In the genomic region with DNA sequence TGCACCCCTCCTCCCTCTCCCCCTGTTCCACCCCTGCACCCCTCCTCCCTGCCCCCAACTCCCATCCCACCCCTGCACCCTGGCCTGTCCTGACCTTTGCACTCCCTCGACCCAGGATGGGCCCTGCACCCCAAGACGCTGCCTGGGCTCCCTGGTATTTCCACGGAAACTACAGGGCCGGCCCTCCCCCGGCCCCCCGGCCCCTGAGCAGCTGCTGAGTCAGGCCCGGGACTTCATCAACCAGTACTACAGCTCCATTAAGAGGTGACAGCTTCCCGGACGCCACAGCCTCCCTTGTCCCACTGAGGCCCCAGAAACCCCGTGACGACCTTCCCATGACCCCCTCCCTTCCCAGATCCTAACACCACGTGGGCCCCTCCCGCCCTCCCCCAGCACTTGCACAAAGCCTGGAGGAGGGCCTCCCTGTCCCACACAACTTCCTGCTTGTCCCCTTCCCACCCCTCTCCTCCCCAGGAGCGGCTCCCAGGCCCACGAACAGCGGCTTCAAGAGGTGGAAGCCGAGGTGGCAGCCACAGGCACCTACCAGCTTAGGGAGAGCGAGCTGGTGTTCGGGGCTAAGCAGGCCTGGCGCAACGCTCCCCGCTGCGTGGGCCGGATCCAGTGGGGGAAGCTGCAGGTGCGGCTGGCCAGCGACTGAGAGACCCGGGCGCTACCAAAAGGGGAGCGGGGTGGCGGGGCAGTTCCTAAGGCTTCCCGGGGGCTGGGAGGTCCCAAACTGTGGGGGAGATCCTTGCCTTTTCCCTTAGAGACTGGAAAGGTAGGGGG, we compare ENCODE assay signal across 1 cellular context.
TF ChIP-seq lines count a peak whose summit lies in the region.

No MANE protein-coding gene starts in this region.

TF ChIP-seq in K562, 482 proteins besides CTCF, POLR2A, EP300 and RAD21 (continued from another document and continues in another):
- TF ChIP-seq, protein P1, sequence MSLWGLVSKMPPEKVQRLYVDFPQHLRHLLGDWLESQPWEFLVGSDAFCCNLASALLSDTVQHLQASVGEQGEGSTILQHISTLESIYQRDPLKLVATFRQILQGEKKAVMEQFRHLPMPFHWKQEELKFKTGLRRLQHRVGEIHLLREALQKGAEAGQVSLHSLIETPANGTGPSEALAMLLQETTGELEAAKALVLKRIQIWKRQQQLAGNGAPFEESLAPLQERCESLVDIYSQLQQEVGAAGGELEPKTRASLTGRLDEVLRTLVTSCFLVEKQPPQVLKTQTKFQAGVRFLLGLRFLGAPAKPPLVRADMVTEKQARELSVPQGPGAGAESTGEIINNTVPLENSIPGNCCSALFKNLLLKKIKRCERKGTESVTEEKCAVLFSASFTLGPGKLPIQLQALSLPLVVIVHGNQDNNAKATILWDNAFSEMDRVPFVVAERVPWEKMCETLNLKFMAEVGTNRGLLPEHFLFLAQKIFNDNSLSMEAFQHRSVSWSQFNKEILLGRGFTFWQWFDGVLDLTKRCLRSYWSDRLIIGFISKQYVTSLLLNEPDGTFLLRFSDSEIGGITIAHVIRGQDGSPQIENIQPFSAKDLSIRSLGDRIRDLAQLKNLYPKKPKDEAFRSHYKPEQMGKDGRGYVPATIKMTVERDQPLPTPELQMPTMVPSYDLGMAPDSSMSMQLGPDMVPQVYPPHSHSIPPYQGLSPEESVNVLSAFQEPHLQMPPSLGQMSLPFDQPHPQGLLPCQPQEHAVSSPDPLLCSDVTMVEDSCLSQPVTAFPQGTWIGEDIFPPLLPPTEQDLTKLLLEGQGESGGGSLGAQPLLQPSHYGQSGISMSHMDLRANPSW (CRISPR knock-in tag; IDR thresholded peaks at IDR 0.05), result no peak
- TF ChIP-seq, protein P2, sequence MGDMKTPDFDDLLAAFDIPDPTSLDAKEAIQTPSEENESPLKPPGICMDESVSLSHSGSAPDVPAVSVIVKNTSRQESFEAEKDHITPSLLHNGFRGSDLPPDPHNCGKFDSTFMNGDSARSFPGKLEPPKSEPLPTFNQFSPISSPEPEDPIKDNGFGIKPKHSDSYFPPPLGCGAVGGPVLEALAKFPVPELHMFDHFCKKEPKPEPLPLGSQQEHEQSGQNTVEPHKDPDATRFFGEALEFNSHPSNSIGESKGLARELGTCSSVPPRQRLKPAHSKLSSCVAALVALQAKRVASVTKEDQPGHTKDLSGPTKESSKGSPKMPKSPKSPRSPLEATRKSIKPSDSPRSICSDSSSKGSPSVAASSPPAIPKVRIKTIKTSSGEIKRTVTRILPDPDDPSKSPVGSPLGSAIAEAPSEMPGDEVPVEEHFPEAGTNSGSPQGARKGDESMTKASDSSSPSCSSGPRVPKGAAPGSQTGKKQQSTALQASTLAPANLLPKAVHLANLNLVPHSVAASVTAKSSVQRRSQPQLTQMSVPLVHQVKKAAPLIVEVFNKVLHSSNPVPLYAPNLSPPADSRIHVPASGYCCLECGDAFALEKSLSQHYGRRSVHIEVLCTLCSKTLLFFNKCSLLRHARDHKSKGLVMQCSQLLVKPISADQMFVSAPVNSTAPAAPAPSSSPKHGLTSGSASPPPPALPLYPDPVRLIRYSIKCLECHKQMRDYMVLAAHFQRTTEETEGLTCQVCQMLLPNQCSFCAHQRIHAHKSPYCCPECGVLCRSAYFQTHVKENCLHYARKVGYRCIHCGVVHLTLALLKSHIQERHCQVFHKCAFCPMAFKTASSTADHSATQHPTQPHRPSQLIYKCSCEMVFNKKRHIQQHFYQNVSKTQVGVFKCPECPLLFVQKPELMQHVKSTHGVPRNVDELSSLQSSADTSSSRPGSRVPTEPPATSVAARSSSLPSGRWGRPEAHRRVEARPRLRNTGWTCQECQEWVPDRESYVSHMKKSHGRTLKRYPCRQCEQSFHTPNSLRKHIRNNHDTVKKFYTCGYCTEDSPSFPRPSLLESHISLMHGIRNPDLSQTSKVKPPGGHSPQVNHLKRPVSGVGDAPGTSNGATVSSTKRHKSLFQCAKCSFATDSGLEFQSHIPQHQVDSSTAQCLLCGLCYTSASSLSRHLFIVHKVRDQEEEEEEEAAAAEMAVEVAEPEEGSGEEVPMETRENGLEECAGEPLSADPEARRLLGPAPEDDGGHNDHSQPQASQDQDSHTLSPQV (IDR thresholded peaks at IDR 0.05), result 0 out of 2 replicates have a peak, but pooled peaks have one; percentile 36
- TF ChIP-seq ZNF143 (CRISPR knock-in tag; IDR thresholded peaks at IDR 0.05) (no peak), FUS (optimal IDR thresholded peaks at IDR 0.05; ENCODE audit: low read depth, low read length) (no peak), MXI1 (IDR thresholded peaks at IDR 0.05; ENCODE audit: low read depth, low read length) (no peak), PHF8 (IDR thresholded peaks at IDR 0.05; ENCODE audit: borderline replicate concordance, low read length) (peak; percentile 45; the same call in 1 of the 2 replicates), ZNF57 (CRISPR knock-in tag; IDR thresholded peaks at IDR 0.05) (no peak), POLR3A (IDR thresholded peaks at IDR 0.05; ENCODE audit: borderline replicate concordance, extremely low read depth, insufficient read depth, insufficient read length) (no peak), BRD9 (IDR thresholded peaks at IDR 0.05; ENCODE audit: low read depth, partially characterized antibody) (no peak), RBM15 (IDR thresholded peaks at IDR 0.05; ENCODE audit: insufficient read depth, low read length) (no peak), MBD2 (IDR thresholded peaks at IDR 0.05; ENCODE audit: borderline replicate concordance, low read depth) (no peak), ZNF282 (CRISPR knock-in tag; IDR thresholded peaks at IDR 0.05) (no peak), ZNF263 (CRISPR knock-in tag; IDR thresholded peaks at IDR 0.05; ENCODE audit: borderline replicate concordance) (no peak), NFIC (IDR thresholded peaks at IDR 0.05) (peak; percentile 16; the same call in 1 of the 2 replicates), MCM3 (IDR thresholded peaks at IDR 0.05) (no peak), SOX6 (IDR thresholded peaks at IDR 0.05) (no peak), CBX2 (IDR thresholded peaks at IDR 0.05; ENCODE audit: insufficient read depth, low read length, poor library complexity, severe bottlenecking) (no peak), ZZZ3 (IDR thresholded peaks at IDR 0.05) (no peak), TFAM (CRISPR knock-in tag; conservative IDR thresholded peaks at IDR 0.05) (no peak), ADNP (tag; IDR thresholded peaks at IDR 0.05) (no peak), CC2D1A (IDR thresholded peaks at IDR 0.05) (no peak), TSC22D4 (tag; IDR thresholded peaks at IDR 0.05) (no peak), SREBF1 (IDR thresholded peaks at IDR 0.05; ENCODE audit: borderline replicate concordance, low read depth, low read length) (no peak)
- TF ChIP-seq, protein P3, sequence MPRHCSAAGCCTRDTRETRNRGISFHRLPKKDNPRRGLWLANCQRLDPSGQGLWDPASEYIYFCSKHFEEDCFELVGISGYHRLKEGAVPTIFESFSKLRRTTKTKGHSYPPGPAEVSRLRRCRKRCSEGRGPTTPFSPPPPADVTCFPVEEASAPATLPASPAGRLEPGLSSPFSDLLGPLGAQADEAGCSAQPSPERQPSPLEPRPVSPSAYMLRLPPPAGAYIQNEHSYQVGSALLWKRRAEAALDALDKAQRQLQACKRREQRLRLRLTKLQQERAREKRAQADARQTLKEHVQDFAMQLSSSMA (CRISPR knock-in tag; IDR thresholded peaks at IDR 0.05), result no peak
- TF ChIP-seq, protein P4, sequence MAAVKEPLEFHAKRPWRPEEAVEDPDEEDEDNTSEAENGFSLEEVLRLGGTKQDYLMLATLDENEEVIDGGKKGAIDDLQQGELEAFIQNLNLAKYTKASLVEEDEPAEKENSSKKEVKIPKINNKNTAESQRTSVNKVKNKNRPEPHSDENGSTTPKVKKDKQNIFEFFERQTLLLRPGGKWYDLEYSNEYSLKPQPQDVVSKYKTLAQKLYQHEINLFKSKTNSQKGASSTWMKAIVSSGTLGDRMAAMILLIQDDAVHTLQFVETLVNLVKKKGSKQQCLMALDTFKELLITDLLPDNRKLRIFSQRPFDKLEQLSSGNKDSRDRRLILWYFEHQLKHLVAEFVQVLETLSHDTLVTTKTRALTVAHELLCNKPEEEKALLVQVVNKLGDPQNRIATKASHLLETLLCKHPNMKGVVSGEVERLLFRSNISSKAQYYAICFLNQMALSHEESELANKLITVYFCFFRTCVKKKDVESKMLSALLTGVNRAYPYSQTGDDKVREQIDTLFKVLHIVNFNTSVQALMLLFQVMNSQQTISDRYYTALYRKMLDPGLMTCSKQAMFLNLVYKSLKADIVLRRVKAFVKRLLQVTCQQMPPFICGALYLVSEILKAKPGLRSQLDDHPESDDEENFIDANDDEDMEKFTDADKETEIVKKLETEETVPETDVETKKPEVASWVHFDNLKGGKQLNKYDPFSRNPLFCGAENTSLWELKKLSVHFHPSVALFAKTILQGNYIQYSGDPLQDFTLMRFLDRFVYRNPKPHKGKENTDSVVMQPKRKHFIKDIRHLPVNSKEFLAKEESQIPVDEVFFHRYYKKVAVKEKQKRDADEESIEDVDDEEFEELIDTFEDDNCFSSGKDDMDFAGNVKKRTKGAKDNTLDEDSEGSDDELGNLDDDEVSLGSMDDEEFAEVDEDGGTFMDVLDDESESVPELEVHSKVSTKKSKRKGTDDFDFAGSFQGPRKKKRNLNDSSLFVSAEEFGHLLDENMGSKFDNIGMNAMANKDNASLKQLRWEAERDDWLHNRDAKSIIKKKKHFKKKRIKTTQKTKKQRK (IDR thresholded peaks at IDR 0.05; ENCODE audit: borderline replicate concordance, low read depth, low read length), result no peak
- TF ChIP-seq, protein P5, sequence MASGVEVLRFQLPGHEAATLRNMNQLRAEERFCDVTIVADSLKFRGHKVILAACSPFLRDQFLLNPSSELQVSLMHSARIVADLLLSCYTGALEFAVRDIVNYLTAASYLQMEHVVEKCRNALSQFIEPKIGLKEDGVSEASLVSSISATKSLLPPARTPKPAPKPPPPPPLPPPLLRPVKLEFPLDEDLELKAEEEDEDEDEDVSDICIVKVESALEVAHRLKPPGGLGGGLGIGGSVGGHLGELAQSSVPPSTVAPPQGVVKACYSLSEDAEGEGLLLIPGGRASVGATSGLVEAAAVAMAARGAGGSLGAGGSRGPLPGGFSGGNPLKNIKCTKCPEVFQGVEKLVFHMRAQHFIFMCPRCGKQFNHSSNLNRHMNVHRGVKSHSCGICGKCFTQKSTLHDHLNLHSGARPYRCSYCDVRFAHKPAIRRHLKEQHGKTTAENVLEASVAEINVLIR (CRISPR knock-in tag; IDR thresholded peaks at IDR 0.05), result no peak
- TF ChIP-seq, protein P6, sequence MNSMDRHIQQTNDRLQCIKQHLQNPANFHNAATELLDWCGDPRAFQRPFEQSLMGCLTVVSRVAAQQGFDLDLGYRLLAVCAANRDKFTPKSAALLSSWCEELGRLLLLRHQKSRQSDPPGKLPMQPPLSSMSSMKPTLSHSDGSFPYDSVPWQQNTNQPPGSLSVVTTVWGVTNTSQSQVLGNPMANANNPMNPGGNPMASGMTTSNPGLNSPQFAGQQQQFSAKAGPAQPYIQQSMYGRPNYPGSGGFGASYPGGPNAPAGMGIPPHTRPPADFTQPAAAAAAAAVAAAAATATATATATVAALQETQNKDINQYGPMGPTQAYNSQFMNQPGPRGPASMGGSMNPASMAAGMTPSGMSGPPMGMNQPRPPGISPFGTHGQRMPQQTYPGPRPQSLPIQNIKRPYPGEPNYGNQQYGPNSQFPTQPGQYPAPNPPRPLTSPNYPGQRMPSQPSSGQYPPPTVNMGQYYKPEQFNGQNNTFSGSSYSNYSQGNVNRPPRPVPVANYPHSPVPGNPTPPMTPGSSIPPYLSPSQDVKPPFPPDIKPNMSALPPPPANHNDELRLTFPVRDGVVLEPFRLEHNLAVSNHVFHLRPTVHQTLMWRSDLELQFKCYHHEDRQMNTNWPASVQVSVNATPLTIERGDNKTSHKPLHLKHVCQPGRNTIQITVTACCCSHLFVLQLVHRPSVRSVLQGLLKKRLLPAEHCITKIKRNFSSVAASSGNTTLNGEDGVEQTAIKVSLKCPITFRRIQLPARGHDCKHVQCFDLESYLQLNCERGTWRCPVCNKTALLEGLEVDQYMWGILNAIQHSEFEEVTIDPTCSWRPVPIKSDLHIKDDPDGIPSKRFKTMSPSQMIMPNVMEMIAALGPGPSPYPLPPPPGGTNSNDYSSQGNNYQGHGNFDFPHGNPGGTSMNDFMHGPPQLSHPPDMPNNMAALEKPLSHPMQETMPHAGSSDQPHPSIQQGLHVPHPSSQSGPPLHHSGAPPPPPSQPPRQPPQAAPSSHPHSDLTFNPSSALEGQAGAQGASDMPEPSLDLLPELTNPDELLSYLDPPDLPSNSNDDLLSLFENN (IDR thresholded peaks at IDR 0.05; ENCODE audit: low read depth in 2 of 2, low read length in 2 of 2), result no peak
- TF ChIP-seq, protein P7, sequence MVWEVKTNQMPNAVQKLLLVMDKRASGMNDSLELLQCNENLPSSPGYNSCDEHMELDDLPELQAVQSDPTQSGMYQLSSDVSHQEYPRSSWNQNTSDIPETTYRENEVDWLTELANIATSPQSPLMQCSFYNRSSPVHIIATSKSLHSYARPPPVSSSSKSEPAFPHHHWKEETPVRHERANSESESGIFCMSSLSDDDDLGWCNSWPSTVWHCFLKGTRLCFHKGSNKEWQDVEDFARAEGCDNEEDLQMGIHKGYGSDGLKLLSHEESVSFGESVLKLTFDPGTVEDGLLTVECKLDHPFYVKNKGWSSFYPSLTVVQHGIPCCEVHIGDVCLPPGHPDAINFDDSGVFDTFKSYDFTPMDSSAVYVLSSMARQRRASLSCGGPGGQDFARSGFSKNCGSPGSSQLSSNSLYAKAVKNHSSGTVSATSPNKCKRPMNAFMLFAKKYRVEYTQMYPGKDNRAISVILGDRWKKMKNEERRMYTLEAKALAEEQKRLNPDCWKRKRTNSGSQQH (CRISPR knock-in tag; IDR thresholded peaks at IDR 0.05), result no peak
- TF ChIP-seq, protein P8, sequence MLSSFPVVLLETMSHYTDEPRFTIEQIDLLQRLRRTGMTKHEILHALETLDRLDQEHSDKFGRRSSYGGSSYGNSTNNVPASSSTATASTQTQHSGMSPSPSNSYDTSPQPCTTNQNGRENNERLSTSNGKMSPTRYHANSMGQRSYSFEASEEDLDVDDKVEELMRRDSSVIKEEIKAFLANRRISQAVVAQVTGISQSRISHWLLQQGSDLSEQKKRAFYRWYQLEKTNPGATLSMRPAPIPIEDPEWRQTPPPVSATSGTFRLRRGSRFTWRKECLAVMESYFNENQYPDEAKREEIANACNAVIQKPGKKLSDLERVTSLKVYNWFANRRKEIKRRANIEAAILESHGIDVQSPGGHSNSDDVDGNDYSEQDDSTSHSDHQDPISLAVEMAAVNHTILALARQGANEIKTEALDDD (IDR thresholded peaks at IDR 0.05), result no peak
- TF ChIP-seq, protein P9, sequence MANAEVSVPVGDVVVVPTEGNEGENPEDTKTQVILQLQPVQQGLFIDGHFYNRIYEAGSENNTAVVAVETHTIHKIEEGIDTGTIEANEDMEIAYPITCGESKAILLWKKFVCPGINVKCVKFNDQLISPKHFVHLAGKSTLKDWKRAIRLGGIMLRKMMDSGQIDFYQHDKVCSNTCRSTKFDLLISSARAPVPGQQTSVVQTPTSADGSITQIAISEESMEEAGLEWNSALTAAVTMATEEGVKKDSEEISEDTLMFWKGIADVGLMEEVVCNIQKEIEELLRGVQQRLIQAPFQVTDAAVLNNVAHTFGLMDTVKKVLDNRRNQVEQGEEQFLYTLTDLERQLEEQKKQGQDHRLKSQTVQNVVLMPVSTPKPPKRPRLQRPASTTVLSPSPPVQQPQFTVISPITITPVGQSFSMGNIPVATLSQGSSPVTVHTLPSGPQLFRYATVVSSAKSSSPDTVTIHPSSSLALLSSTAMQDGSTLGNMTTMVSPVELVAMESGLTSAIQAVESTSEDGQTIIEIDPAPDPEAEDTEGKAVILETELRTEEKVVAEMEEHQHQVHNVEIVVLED (CRISPR knock-in tag; IDR thresholded peaks at IDR 0.05), result no peak
- TF ChIP-seq, protein P10, sequence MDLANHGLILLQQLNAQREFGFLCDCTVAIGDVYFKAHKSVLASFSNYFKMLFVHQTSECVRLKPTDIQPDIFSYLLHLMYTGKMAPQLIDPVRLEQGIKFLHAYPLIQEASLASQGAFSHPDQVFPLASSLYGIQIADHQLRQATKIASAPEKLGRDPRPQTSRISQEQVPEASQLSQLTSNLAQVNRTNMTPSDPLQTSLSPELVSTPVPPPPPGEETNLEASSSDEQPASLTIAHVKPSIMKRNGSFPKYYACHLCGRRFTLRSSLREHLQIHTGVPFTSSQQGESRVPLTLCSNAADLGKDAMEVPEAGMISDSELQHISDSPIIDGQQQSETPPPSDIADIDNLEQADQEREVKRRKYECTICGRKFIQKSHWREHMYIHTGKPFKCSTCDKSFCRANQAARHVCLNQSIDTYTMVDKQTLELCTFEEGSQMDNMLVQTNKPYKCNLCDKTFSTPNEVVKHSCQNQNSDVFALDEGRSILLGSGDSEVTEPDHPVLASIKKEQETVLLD (IDR thresholded peaks at IDR 0.05), result no peak
